ENCODE assay signal across 24 cellular contexts in genomic region chr16:86868070-86868469, GRCh38.
"Had no signal": no experiment of that assay in that cellular context is flagged by ENCODE, and none has a peak within 500 bp of the region (broad histone marks: within the 10 kb centered on the region; RNA-seq: fewer than 3 reads in every experiment).

No MANE protein-coding gene starts in this region.

- H3K4me2 ChIP-seq: KMS-11, PC-9 had no signal

- H2AFZ ChIP-seq: PC-9 had no signal

- H3K27ac ChIP-seq: KMS-11, PC-9, Peyer's patch, SK-N-MC had no signal

- H3K4me3 ChIP-seq: K562, PC-9, Peyer's patch, SK-N-MC had no signal

- H3K9ac ChIP-seq: KMS-11 had no signal

- H3K9me3 ChIP-seq: Peyer's patch had no signal

- H3K4me1 ChIP-seq: Peyer's patch had no signal

- H3K27me3 ChIP-seq: Peyer's patch had no signal

- DNase-seq: Kasumi-1, MM.1S, NCI-H1092 treated with DMSO at 0.1 percent for 48 hours, NCI-H1436, NCI-H187, NCI-H2029, NCI-H2081 treated with DMSO at 0.1 percent for 48 hours, NCI-H2171, NCI-H226, NCI-H446, NCI-H510A, NCI-H524 treated with DMSO at 0.1 percent for 48 hours, NCI-H69, NCI-H774, OCI-M1, PC-9, Peyer's patch, Right ventricle myocardium superior, SW 1271, T-cell had no signal

- H3K36me3 ChIP-seq: Peyer's patch had no signal

- ATAC-seq: HepG2, K562, T-cell had no signal
